ENCODE assay signal across 28 cellular contexts in genomic region chr5:95989283-95990048, GRCh38. TPM values are rescaled to one million over a fixed set of nuclear protein-coding genes. Genes with fewer than 3 reads are reported as not detected.
DNase-seq lines count a peak whose midpoint lies in the region; ATAC-seq, FAIRE-seq and TF ChIP-seq lines count a peak whose summit lies in the region.
"Had no signal": no experiment of that assay in that cellular context is flagged by ENCODE, and none has a peak within 500 bp of the region (broad histone marks: within the 10 kb centered on the region; RNA-seq: fewer than 3 reads in every experiment).

No MANE protein-coding gene starts in this region.

- H3K4me1 ChIP-seq in pancreas: peaks cover 25 to 40% (median 38%) of the 10 kb centered on the region in 3 donors
- H3K4me1 ChIP-seq in SJCRH30: no peaks in the 10 kb centered on the region
- H3K4me1 ChIP-seq: colonic mucosa, left lung, upper lobe of left lung had no signal

- TF ChIP-seq CTCF in D721Med (IDR thresholded peaks at IDR 0.05; ENCODE audit: insufficient read depth, missing control alignments) (no peak), dorsolateral prefrontal cortex (IDR thresholded peaks at IDR 0.05 in 54 of 56, conservative IDR thresholded peaks at IDR 0.05 in 2 of 56; ENCODE audit: low read depth in 1 of 56, partially characterized antibody in 56 of 56) (no peak), pancreas (IDR thresholded peaks at IDR 0.05) (no peak)

- H3K9me3 ChIP-seq in pancreas (no peaks in the 10 kb centered on the region), SJCRH30 (replicated peaks) (no peaks in the 10 kb centered on the region)
- H3K9me3 ChIP-seq: colonic mucosa, esophagus squamous epithelium, left lung, upper lobe of left lung had no signal

- 30 to 36% methylated on average over 1 of the region's 1 CpG for WGBS in pancreas, 2 donors

- no peak for DNase-seq in D721Med (ENCODE audit: insufficient read length, low spot score)
- peak; percentile 65 for DNase-seq in NCI-H146 (lab: John Stamatoyannopoulos, UW)
- no peak for DNase-seq in dorsolateral prefrontal cortex
- DNase-seq in pancreas: no peak
- no peak for DNase-seq in HT-29 (ENCODE audit: low spot score)
- no peak for DNase-seq in SJCRH30
- DNase-seq in stimulated activated CD4-positive, alpha-beta T cell treated with anti-CD3 and anti-CD28 coated beads, Interleukin-4, amount 100 ng/mL, for 4 hours: no peak
- DNase-seq: activated CD4-positive, alpha-beta memory T cell treated with anti-CD3 and anti-CD28 coated beads, Interleukin-2, amount 10 ng/mL, durations not matched to agents 7 days and 5 days; activated CD4-positive, CD25-positive, alpha-beta regulatory T cell treated with anti-CD3 and anti-CD28 coated beads, Interleukin-2, amount 50 U/mL, for 72 hours; activated CD8-positive, alpha-beta memory T cell treated with anti-CD3 and anti-CD28 coated beads, Interleukin-2, amount 50 U/mL, for 48 hours; activated naive CD4-positive, alpha-beta T cell treated with anti-CD3 and anti-CD28 coated beads, Interleukin-2, amount 10 ng/mL, durations not matched to agents 7 days and 5 days; colonic mucosa; esophagus squamous epithelium; foreskin melanocyte; KBM-7; left lung; MM.1S; naive B cell; NCI-H1436; NCI-H446 treated with DMSO at 0.1 percent for 48 hours; stimulated activated CD4-positive, alpha-beta T cell treated with anti-CD3 and anti-CD28 coated beads, Interleukin-2, amount 100 ng/mL, for 24 hours; upper lobe of left lung had no signal

- H3K4me3 ChIP-seq in dorsolateral prefrontal cortex: no peak overlapping the region
- H3K4me3 ChIP-seq in pancreas: no peak overlapping the region
- no peak overlapping the region for H3K4me3 ChIP-seq in SJCRH30
- H3K4me3 ChIP-seq: colonic mucosa, esophagus squamous epithelium, left lung, smooth muscle cell, upper lobe of left lung had no signal

- intact Hi-C loops in dorsolateral prefrontal cortex (cut with DNase I) (no loop called here), pancreas (cut with DNase I) (no loop called here)

- peak in 3 of 4 donors; percentile 10 to 52 (median 41) for ATAC-seq in pancreas
- ATAC-seq: HCT116, left lung, Panc1 had no signal

- H3K27me3 ChIP-seq in dorsolateral prefrontal cortex (no peaks in the 10 kb centered on the region), pancreas (no peaks in the 10 kb centered on the region), SJCRH30 (no peaks in the 10 kb centered on the region)
- H3K27me3 ChIP-seq: colonic mucosa, esophagus squamous epithelium, left lung, upper lobe of left lung had no signal

- FAIRE-seq in D721Med (lab: Jason Lieb, UNC) (peak; percentile 61), pancreas (lab: Jason Lieb, UNC) (peak; percentile 17)
- FAIRE-seq: GM18507, TTC549 had no signal

- H3K36me3 ChIP-seq in pancreas (no peaks in the 10 kb centered on the region), SJCRH30 (no peaks in the 10 kb centered on the region)
- H3K36me3 ChIP-seq: colonic mucosa, esophagus squamous epithelium, left lung, upper lobe of left lung had no signal

- peak overlapping the region in 42 of 59 donors; percentile 6 to 83 (median 58) for H3K27ac ChIP-seq in dorsolateral prefrontal cortex
- H3K27ac ChIP-seq in pancreas: peak overlapping the region in 2 of 4 donors; percentile 67 to 70
- H3K27ac ChIP-seq in SJCRH30: no peak overlapping the region
- H3K27ac ChIP-seq: C4-2B, colonic mucosa, esophagus squamous epithelium, left lung, upper lobe of left lung had no signal

RNA-seq across cellular contexts. Expression of gene ELL2, which starts 27.8 kb away (rescaled TPM):
- total RNA-seq in dorsolateral prefrontal cortex (100 to 1,000 TPM in 33 of 120 experiments, 10 to 100 TPM in 87; 53.4 to 211 (median 88.7) TPM), pancreas (10 to 100 TPM; 72.7 to 92.8 (median 82.4) TPM)
- 10 to 100 TPM; 21.0 to 30.8 TPM for polyA plus RNA-seq in pancreas
- total RNA-seq in HT-29 (2014; rRNA removed; shearing (Covaris generic)): 15.4 and 21.7 TPM in 2 replicates
- 3.6 and 4.2 TPM in 2 replicates for total RNA-seq in SJCRH30 (2014; rRNA removed; shearing (Covaris generic))
